In the genomic region with DNA sequence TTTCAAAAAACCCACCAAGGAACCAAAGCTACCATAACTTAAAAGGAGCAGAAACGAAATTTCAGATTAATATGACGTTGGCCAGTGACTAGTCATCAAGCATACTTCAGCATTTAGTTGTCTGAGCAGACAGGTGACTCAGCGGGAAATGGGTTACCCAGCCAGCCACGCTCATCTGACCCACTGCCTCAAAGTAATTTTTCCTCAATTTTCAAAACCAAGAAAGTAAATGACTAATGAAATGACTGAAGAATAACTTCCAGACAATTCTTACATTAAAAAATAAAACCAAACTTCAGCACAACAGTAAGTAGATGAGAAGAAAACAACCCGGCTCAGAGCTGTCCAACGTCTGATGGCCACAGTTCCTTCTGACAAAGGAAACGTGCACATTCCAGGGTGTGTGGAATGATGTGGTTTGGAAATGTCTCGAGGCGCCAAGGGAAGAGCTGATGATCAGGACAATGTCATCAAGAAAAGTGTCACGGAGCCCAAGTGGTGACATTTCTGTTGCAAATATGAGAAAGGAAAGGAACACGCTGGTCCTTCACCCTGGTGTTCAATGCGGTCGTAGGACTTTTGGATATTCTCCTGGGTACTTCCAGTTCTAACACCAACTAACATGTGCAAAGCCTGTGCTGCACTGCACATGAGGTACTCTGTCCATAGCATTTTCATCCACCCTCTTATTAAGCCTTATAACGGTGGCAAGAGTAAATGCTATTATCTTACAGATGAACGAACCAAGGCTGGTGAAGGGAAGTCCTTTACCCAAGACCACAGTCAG, we compare ENCODE assay signal across 11 cellular contexts.
DNase-seq lines count a peak whose midpoint lies in the region; ATAC-seq, FAIRE-seq and TF ChIP-seq lines count a peak whose summit lies in the region.
"Had no signal": no experiment of that assay in that cellular context is flagged by ENCODE, and none has a peak within 500 bp of the region (broad histone marks: within the 10 kb centered on the region; RNA-seq: fewer than 3 reads in every experiment).

No MANE protein-coding gene starts in this region.

- DNase-seq in CD1c-positive myeloid dendritic cell (ENCODE audit: extremely low spot score): peak; percentile 63
- DNase-seq in PC-3: peak; percentile 92
- DNase-seq in K562 (ENCODE audit: extremely low read depth in 1 of 4, low spot score in 3 of 4): peak; percentile 18 to 58 (median 36)
- no peak for DNase-seq in midbrain (lab: John Stamatoyannopoulos, UW)
- DNase-seq in iPS-NIHi11 (ENCODE audit: low spot score): no peak
- no peak for DNase-seq in DMS79 treated with DMSO at 0.1 percent for 48 hours (lab: John Stamatoyannopoulos, UW)
- DNase-seq: pancreas had no signal

- H3K9ac ChIP-seq in PC-3 (ENCODE audit: low read length): peak overlapping the region; percentile 41
- H3K9ac ChIP-seq in K562 (ENCODE audit: insufficient read depth in 1 of 2, low read depth in 2 of 2, low read length in 2 of 2): no peak overlapping the region; a peak in 1 of 4 replicates

- H2AFZ ChIP-seq in PC-3 (ENCODE audit: low read length) (peak overlapping the region; percentile 77), K562 (ENCODE audit: low read depth, low read length) (peak overlapping the region; percentile 49)

- no peaks in the 10 kb centered on the region for H3K9me2 ChIP-seq in PC-3 (replicated peaks; ENCODE audit: low read length)

- H4K20me1 ChIP-seq in PC-3 (ENCODE audit: low read length) (no peaks in the 10 kb centered on the region), K562 (replicated peaks; ENCODE audit: control insufficient read depth, insufficient read depth, low read length) (no peaks in the 10 kb centered on the region)

- TF ChIP-seq CTCF in PC-3 (conservative IDR thresholded peaks at IDR 0.05; ENCODE audit: low read depth, low read length) (no peak), K562 (IDR thresholded peaks at IDR 0.05 in 2 of 3, conservative IDR thresholded peaks at IDR 0.05 in 1 of 3; ENCODE audit: insufficient read depth in 2 of 3, low read depth in 1 of 3, low read length in 3 of 3) (no peak), neutrophil (IDR thresholded peaks at IDR 0.05) (no peak)

- 35% methylated on average over 14 of the region's 15 CpGs for WGBS in K562 (ENCODE audit: insufficient coverage, low coverage, missing lambda C conversion rate)

- POLR2A ChIA-PET in PC-3 (lab: Charles Lee; ENCODE audit: unreplicated experiment) (interaction anchor here (0.6 to 0.7 kb wide), 2 partner anchors 42 to 79 kb away, joined by 3 to 8 read pairs; no protein-coding TSS in a partner anchor), K562 (lab: Yijun Ruan, JAX) (no interaction called here)

- H3K36me3 ChIP-seq in PC-3 (ENCODE audit: low read depth, low read length) (no peaks in the 10 kb centered on the region), K562 (ENCODE audit: control insufficient read depth, insufficient read depth, low read length) (no peaks in the 10 kb centered on the region), neutrophil (no peaks in the 10 kb centered on the region)
- H3K36me3 ChIP-seq: pancreas had no signal

- no peaks in the 10 kb centered on the region for H3K79me2 ChIP-seq in PC-3 (ENCODE audit: low read length)
- no peaks in the 10 kb centered on the region for H3K79me2 ChIP-seq in K562 (ENCODE audit: control insufficient read depth, insufficient read depth, low read length)

- no peaks in the 10 kb centered on the region for H3F3A ChIP-seq in PC-3 (ENCODE audit: low read length, unreplicated experiment)

- no peak for TF ChIP-seq RAD21 in K562 (CRISPR knock-in tag; conservative IDR thresholded peaks at IDR 0.05 in 1 of 2, IDR thresholded peaks at IDR 0.05 in 1 of 2)

- H3K27me3 ChIP-seq in PC-3 (ENCODE audit: low read length) (no peaks in the 10 kb centered on the region), K562 (ENCODE audit: control insufficient read depth in 2 of 2, insufficient read depth in 2 of 2, low read length in 2 of 2) (no peaks in the 10 kb centered on the region), neutrophil (no peaks in the 10 kb centered on the region)
- H3K27me3 ChIP-seq: pancreas had no signal

- TF ChIP-seq POLR2A in K562 (conservative IDR thresholded peaks at IDR 0.05): no peak

- no peaks in the 10 kb centered on the region for H3K9me1 ChIP-seq in K562 (ENCODE audit: control insufficient read depth, insufficient read depth, low read length)

- in situ Hi-C loops in K562 (cut with MboI): no loop called here

- ATAC-seq in PC-3 (peak; percentile 97), K562 (peak; percentile 91), HG03196 (IDR thresholded peaks at IDR 0.05; ENCODE audit: unreplicated experiment) (no peak)

- no peaks in the 10 kb centered on the region for H3K9me3 ChIP-seq in PC-3 (ENCODE audit: low read length)
- no peaks in the 10 kb centered on the region for H3K9me3 ChIP-seq in K562 (replicated peaks; ENCODE audit: control insufficient read depth, insufficient read depth, low read depth, low read length)
- no peaks in the 10 kb centered on the region for H3K9me3 ChIP-seq in neutrophil
- H3K9me3 ChIP-seq: pancreas had no signal

- intact Hi-C loops in PC-3 (cut with micrococcal nuclease): loop anchor here (2.0 to 5.0 kb wide), 3 partner anchors 32 to 76 kb away; no protein-coding TSS in a partner anchor
- intact Hi-C loops in K562 (cut with micrococcal nuclease): no loop called here

- BruUV-seq in PC-3 (replicated peaks; lab: Mats Ljungman, UMichigan) (no TSS peak), K562 (replicated peaks; lab: Mats Ljungman, UMichigan) (no TSS peak)

- TF ChIP-seq EP300 in K562 (IDR thresholded peaks at IDR 0.05; ENCODE audit: low read length): no peak

- peak; percentile 69 for FAIRE-seq in K562 (lab: Jason Lieb, UNC)
- FAIRE-seq: pancreas had no signal

- H3K27ac ChIP-seq in PC-3 (ENCODE audit: low read length) (peak overlapping the region; percentile 89), K562 (ENCODE audit: extremely low read depth, low read depth, low read length) (peak overlapping the region; percentile 28; the same call in 1 of the 3 replicates), neutrophil (peak overlapping the region; percentile 61)
- H3K27ac ChIP-seq: coronary artery, pancreas, SK-N-MC had no signal

- peak overlapping the region; percentile 57 for H3K4me3 ChIP-seq in PC-3 (ENCODE audit: low read length)
- H3K4me3 ChIP-seq in K562: no peak overlapping the region
- no peak overlapping the region for H3K4me3 ChIP-seq in neutrophil (ENCODE audit: low read depth in 1 of 2, low read length in 1 of 2)
- H3K4me3 ChIP-seq: coronary artery, pancreas, SK-N-MC had no signal

- H3K4me2 ChIP-seq in PC-3 (ENCODE audit: low read length): peak overlapping the region; percentile 74
- peak overlapping the region; percentile 3 for H3K4me2 ChIP-seq in K562 (ENCODE audit: insufficient read depth, low read length)

- CTCF ChIA-PET in PC-3 (lab: Charles Lee): interaction anchor here (0.5 kb wide), 1 partner anchor 441 kb away, joined by 3 read pairs; no protein-coding TSS in a partner anchor
- CTCF ChIA-PET in K562 (lab: Yijun Ruan, JAX; ENCODE audit: low intra/inter-chr PET ratio): no interaction called here

- peaks cover 22% of the 10 kb centered on the region for H3K4me1 ChIP-seq in PC-3 (ENCODE audit: insufficient read depth, low read length)
- H3K4me1 ChIP-seq in K562 (replicated peaks in 1 of 2; ENCODE audit: control insufficient read depth in 2 of 2, insufficient read depth in 2 of 2, low read length in 2 of 2): peaks cover 0 to 12% of the 10 kb centered on the region in 2 experiments; a peak in 2 of 5 replicates
- peaks cover 7 to 14% of the 10 kb centered on the region in 2 experiments for H3K4me1 ChIP-seq in neutrophil (ENCODE audit: control insufficient read depth in 1 of 2, insufficient read depth in 1 of 2, low read depth in 1 of 2, low read length in 1 of 2)
- H3K4me1 ChIP-seq: pancreas had no signal

TF ChIP-seq in K562, 482 proteins besides CTCF, POLR2A, EP300 and RAD21 (continues in another document):
- TF ChIP-seq FOXK1 (CRISPR knock-in tag; IDR thresholded peaks at IDR 0.05; ENCODE audit: borderline replicate concordance) (no peak), NBN (IDR thresholded peaks at IDR 0.05; ENCODE audit: low read depth) (no peak)
- TF ChIP-seq, protein P1, sequence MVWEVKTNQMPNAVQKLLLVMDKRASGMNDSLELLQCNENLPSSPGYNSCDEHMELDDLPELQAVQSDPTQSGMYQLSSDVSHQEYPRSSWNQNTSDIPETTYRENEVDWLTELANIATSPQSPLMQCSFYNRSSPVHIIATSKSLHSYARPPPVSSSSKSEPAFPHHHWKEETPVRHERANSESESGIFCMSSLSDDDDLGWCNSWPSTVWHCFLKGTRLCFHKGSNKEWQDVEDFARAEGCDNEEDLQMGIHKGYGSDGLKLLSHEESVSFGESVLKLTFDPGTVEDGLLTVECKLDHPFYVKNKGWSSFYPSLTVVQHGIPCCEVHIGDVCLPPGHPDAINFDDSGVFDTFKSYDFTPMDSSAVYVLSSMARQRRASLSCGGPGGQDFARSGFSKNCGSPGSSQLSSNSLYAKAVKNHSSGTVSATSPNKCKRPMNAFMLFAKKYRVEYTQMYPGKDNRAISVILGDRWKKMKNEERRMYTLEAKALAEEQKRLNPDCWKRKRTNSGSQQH (CRISPR knock-in tag; IDR thresholded peaks at IDR 0.05): no peak
- TF ChIP-seq, protein P2, sequence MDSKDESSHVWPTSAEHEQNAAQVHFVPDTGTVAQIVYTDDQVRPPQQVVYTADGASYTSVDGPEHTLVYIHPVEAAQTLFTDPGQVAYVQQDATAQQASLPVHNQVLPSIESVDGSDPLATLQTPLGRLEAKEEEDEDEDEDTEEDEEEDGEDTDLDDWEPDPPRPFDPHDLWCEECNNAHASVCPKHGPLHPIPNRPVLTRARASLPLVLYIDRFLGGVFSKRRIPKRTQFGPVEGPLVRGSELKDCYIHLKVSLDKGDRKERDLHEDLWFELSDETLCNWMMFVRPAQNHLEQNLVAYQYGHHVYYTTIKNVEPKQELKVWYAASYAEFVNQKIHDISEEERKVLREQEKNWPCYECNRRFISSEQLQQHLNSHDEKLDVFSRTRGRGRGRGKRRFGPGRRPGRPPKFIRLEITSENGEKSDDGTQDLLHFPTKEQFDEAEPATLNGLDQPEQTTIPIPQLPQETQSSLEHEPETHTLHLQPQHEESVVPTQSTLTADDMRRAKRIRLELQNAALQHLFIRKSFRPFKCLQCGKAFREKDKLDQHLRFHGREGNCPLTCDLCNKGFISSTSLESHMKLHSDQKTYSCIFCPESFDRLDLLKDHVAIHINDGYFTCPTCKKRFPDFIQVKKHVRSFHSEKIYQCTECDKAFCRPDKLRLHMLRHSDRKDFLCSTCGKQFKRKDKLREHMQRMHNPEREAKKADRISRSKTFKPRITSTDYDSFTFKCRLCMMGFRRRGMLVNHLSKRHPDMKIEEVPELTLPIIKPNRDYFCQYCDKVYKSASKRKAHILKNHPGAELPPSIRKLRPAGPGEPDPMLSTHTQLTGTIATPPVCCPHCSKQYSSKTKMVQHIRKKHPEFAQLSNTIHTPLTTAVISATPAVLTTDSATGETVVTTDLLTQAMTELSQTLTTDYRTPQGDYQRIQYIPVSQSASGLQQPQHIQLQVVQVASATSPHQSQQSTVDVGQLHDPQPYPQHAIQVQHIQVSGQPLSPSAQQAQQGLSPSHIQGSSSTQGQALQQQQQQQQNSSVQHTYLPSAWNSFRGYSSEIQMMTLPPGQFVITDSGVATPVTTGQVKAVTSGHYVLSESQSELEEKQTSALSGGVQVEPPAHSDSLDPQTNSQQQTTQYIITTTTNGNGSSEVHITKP (IDR thresholded peaks at IDR 0.05; ENCODE audit: partially characterized antibody): no peak

Comparison
In these comparisons a context has a peak if more than half of its experiments do, and no peak if none do; other contexts are left out.
1. DNase-seq: peak in CD1c-positive myeloid dendritic cell (single experiment), PC-3 (single experiment) and K562 (4 of 4); none in midbrain (single experiment), iPS-NIHi11 (single experiment) and DMS79 treated with DMSO at 0.1 percent for 48 hours (single experiment).
2. H3K27ac ChIP-seq: peak in every context shown above with its lines; median percentile 89 in PC-3; 61 in neutrophil; 28 in K562.